ENCODE assay signal across 12 cellular contexts in genomic region chr1:44276006-44276405, GRCh38.
A peak's percentile ranks its signal among the peaks of the same experiment; 100 is the strongest.
DNase-seq lines count a peak whose midpoint lies in the region; ATAC-seq, FAIRE-seq and TF ChIP-seq lines count a peak whose summit lies in the region.
"Had no signal": no experiment of that assay in that cellular context is flagged by ENCODE, and none has a peak within 500 bp of the region (broad histone marks: within the 10 kb centered on the region; RNA-seq: fewer than 3 reads in every experiment).

No MANE protein-coding gene starts in this region.

- no peaks in the 10 kb centered on the region for H4K20me1 ChIP-seq in endothelial cell of umbilical vein (replicated peaks; ENCODE audit: control insufficient read depth, extremely low read depth, insufficient read depth, low read length)

- H3K27ac Mint-ChIP-seq in stimulated activated memory B cell treated with anti-CD40 and anti-IgM and Interleukin-4, amounts not matched to agents 10 μg/mL and 1 μg/mL and 100 μg/mL, for 72 hours: no peak overlapping the region

- H3K79me2 ChIP-seq in endothelial cell of umbilical vein (ENCODE audit: control insufficient read depth, insufficient read depth, low read length): no peaks in the 10 kb centered on the region

- DNase-seq in NCI-H2081 (lab: John Stamatoyannopoulos, UW): peak; percentile 52 to 53
- no peak for DNase-seq in NCI-H2081 treated with DMSO at 0.1 percent for 48 hours (lab: John Stamatoyannopoulos, UW)
- DNase-seq in NCI-H526 treated with DMSO at 0.1 percent for 48 hours (lab: John Stamatoyannopoulos, UW): peak; percentile 79
- peak; percentile 9 for DNase-seq in endothelial cell of umbilical vein (ENCODE audit: low read depth, low spot score)
- no peak for DNase-seq in A172 (ENCODE audit: low spot score)
- DNase-seq: activated gamma-delta T cell; effector memory CD4-positive, alpha-beta T cell; NCI-H524 treated with DMSO at 0.1 percent for 48 hours; right lobe of liver had no signal

- no peak for TF ChIP-seq POLR2A in endothelial cell of umbilical vein (IDR thresholded peaks at IDR 0.05; ENCODE audit: low read depth, low read length)

- peaks cover 38% of the 10 kb centered on the region for H3K36me3 Mint-ChIP-seq in stimulated activated memory B cell treated with anti-CD40 and anti-IgM and Interleukin-4, amounts not matched to agents 10 μg/mL and 1 μg/mL and 100 μg/mL, for 72 hours

- no peaks in the 10 kb centered on the region for H3K9me3 ChIP-seq in endothelial cell of umbilical vein (replicated peaks; ENCODE audit: control insufficient read depth, insufficient read depth, low read length)
- H3K9me3 ChIP-seq: right lobe of liver had no signal

- H3K9me1 ChIP-seq in endothelial cell of umbilical vein (replicated peaks; ENCODE audit: control insufficient read depth, extremely low read depth, insufficient read depth, low read length): no peaks in the 10 kb centered on the region

- H3K4me3 Mint-ChIP-seq in stimulated activated memory B cell treated with anti-CD40 and anti-IgM and Interleukin-4, amounts not matched to agents 10 μg/mL and 1 μg/mL and 100 μg/mL, for 72 hours: no peak overlapping the region

- no peaks in the 10 kb centered on the region for H3K27me3 Mint-ChIP-seq in stimulated activated memory B cell treated with anti-CD40 and anti-IgM and Interleukin-4, amounts not matched to agents 10 μg/mL and 1 μg/mL and 100 μg/mL, for 72 hours

- H3K4me3 ChIP-seq in endothelial cell of umbilical vein (replicated peaks in 1 of 3; ENCODE audit: insufficient read depth in 1 of 3, low read depth in 1 of 3, low read length in 3 of 3): no peak overlapping the region
- H3K4me3 ChIP-seq: right lobe of liver had no signal

- ATAC-seq in stimulated activated memory B cell treated with anti-CD40 and anti-IgM and Interleukin-4, amounts not matched to agents 10 μg/mL and 1 μg/mL and 100 μg/mL, for 72 hours: peak; percentile 63
- ATAC-seq in GM21529 (IDR thresholded peaks at IDR 0.05; ENCODE audit: unreplicated experiment) (no peak), GM18858 (IDR thresholded peaks at IDR 0.05; ENCODE audit: unreplicated experiment) (no peak)

- H2AFZ ChIP-seq in endothelial cell of umbilical vein (ENCODE audit: low read depth, low read length): no peak overlapping the region

- BruUV-seq in endothelial cell of umbilical vein (replicated peaks; lab: Mats Ljungman, UMichigan): no TSS peak

- dilution Hi-C loops in endothelial cell of umbilical vein (cut with MboI; ENCODE audit: extremely low pct_ligation_motif_present, low sequenced_read_pairs): no loop called here

- no peaks in the 10 kb centered on the region for H3K4me1 ChIP-seq in endothelial cell of umbilical vein (ENCODE audit: control insufficient read depth, extremely low read depth, insufficient read depth, low read length)
- H3K4me1 ChIP-seq: right lobe of liver had no signal

- intact Hi-C loops in endothelial cell of umbilical vein (cut with micrococcal nuclease): no loop called here

- peaks cover 34% of the 10 kb centered on the region for H3K4me1 Mint-ChIP-seq in stimulated activated memory B cell treated with anti-CD40 and anti-IgM and Interleukin-4, amounts not matched to agents 10 μg/mL and 1 μg/mL and 100 μg/mL, for 72 hours

- H3K27me3 ChIP-seq in endothelial cell of umbilical vein (ENCODE audit: control insufficient read depth in 2 of 2, insufficient read depth in 2 of 2, low read length in 2 of 2): no peaks in the 10 kb centered on the region
- H3K27me3 ChIP-seq: right lobe of liver had no signal

- H3K36me3 ChIP-seq in endothelial cell of umbilical vein (ENCODE audit: control insufficient read depth in 2 of 2, extremely low read depth in 1 of 2, insufficient read depth in 2 of 2, low read length in 2 of 2): peaks cover 0 to 2% of the 10 kb centered on the region in 2 experiments
- H3K36me3 ChIP-seq: right lobe of liver had no signal

- no peak overlapping the region for H3K27ac ChIP-seq in endothelial cell of umbilical vein (ENCODE audit: insufficient read depth, low read depth, low read length)
- H3K27ac ChIP-seq: right lobe of liver had no signal

- H3K9me3 Mint-ChIP-seq in stimulated activated memory B cell treated with anti-CD40 and anti-IgM and Interleukin-4, amounts not matched to agents 10 μg/mL and 1 μg/mL and 100 μg/mL, for 72 hours: no peaks in the 10 kb centered on the region

- POLR2A ChIA-PET in endothelial cell of umbilical vein (lab: Charles Lee): no interaction called here

- CTCF ChIA-PET in endothelial cell of umbilical vein (lab: Charles Lee): interaction anchor here (1.5 kb wide), 1 partner anchor 14 kb away, joined by 4 read pairs; no protein-coding TSS in a partner anchor

- no peak overlapping the region for H3K4me2 ChIP-seq in endothelial cell of umbilical vein (ENCODE audit: insufficient read depth, low read length)

- H3K9ac ChIP-seq in endothelial cell of umbilical vein (replicated peaks; ENCODE audit: extremely low read depth, insufficient read depth, low read length): no peak overlapping the region

- FAIRE-seq in endothelial cell of umbilical vein (lab: Jason Lieb, UNC): peak; percentile 40

- no peak for TF ChIP-seq CTCF in endothelial cell of umbilical vein (IDR thresholded peaks at IDR 0.05; ENCODE audit: extremely low read depth in 1 of 2, insufficient read depth in 1 of 2, low read depth in 1 of 2, low read length in 2 of 2)

TF ChIP-seq in endothelial cell of umbilical vein, 7 proteins besides CTCF, POLR2A, EP300 and RAD21:
- no peak for TF ChIP-seq POLR2AphosphoS5 (IDR thresholded peaks at IDR 0.05; ENCODE audit: insufficient read depth, low read depth, low read length)
- no peak for TF ChIP-seq MYC (IDR thresholded peaks at IDR 0.05; ENCODE audit: low read depth, low read length)
- no peak for TF ChIP-seq EZH2 (IDR thresholded peaks at IDR 0.05; ENCODE audit: borderline replicate concordance, low read depth, low read length, severe bottlenecking)
- no peak for TF ChIP-seq FOS (IDR thresholded peaks at IDR 0.05; ENCODE audit: borderline replicate concordance, insufficient read depth, low read length)
- TF ChIP-seq JUN (IDR thresholded peaks at IDR 0.05; ENCODE audit: borderline replicate concordance, insufficient read depth, insufficient read length, low read depth): no peak
- no peak for TF ChIP-seq GATA2 (IDR thresholded peaks at IDR 0.05; ENCODE audit: insufficient read depth, insufficient read length, low read depth, low read length)
- no peak for TF ChIP-seq MAX (IDR thresholded peaks at IDR 0.05; ENCODE audit: insufficient read depth, insufficient read length)

Comparison
In these comparisons a context has a peak if more than half of its experiments do, and no peak if none do; other contexts are left out.
1. DNase-seq: peak in NCI-H2081 (2 of 2), NCI-H526 treated with DMSO at 0.1 percent for 48 hours (single experiment) and endothelial cell of umbilical vein (single experiment); none in NCI-H2081 treated with DMSO at 0.1 percent for 48 hours (single experiment) and A172 (single experiment).